8 cellular contexts compared by ENCODE assay signal in the genomic region with DNA sequence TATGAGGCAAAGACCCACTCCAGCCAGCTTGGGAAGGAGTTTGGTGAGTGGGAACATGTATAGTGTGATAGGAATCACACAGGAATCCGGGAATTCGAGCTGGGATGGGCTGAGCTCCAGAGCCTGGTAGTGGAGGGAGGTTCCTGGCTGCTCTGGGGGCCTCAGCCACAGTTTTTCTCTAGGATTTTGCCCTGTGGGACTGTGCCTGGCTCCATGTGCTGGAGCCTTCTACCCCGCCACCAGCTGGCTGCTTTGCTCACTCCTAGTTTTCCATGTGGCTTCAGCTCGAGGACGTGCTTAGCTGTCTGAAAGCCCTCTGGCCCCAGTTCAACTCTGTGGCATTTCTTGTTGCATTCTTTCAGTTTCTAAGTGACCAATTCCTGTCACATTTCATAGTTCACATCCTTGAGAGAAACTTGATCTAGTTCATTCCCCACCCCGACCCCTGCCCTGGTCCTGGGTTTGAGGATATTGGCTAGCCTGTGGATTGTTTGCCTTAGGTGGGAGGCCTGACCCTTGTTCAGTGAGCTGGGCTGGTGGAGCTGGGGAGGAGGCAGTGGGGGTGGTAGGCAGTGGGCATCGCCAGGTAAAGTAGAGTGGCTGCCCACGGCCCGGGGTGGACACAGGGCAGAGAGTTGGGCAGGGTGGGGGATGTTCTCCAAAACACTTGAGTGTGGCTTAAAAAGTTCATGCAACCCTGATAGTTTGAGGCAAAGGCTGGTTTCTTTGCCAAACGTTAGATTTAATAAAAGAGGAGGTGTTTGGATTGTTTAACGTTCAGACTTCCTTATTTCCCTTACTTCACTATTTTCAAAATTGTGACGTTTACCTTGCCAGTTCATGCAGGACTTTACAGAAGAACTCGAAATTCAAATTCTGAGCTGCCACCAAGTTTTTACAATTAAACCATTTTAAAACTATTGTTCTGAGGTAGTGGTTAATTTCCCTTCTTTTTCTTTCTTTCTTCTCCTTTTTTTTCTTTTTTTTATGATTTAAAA. TPM values are rescaled to one million over a fixed set of nuclear protein-coding genes. Genes with fewer than 3 reads are reported as not detected.
DNase-seq lines count a peak whose midpoint lies in the region; FAIRE-seq and TF ChIP-seq lines count a peak whose summit lies in the region.

No MANE protein-coding gene starts in this region.

- H3K4me1 ChIP-seq in trophoblast cell (ENCODE audit: control insufficient read depth in 1 of 2, insufficient read depth in 2 of 2, low read length in 2 of 2): peaks cover 7 to 15% of the 10 kb centered on the region in 2 experiments

- H3K27ac ChIP-seq in trophoblast cell (ENCODE audit: low read depth, low read length): peak overlapping the region; percentile 29

- H3K4ac ChIP-seq in trophoblast cell (ENCODE audit: low read depth, low read length): peak overlapping the region; percentile 6

- H3K23ac ChIP-seq in trophoblast cell (ENCODE audit: low read length): no peak overlapping the region

- H3K18ac ChIP-seq in trophoblast cell (ENCODE audit: low read length): peak overlapping the region; percentile 55

- peaks cover 6% of the 10 kb centered on the region for H3K79me2 ChIP-seq in trophoblast cell (ENCODE audit: control insufficient read depth, insufficient read depth, low read length, poor library complexity)

- peak; percentile 9; the same call in 1 of the 2 replicates for TF ChIP-seq CTCF in WI38 (IDR thresholded peaks at IDR 0.05; ENCODE audit: low read depth, low read length)

- no peak overlapping the region for H3K4me3 ChIP-seq in WI38 (ENCODE audit: low read depth, low read length)
- H3K4me3 ChIP-seq in trophoblast cell (ENCODE audit: low read depth, low read length): no peak overlapping the region

- H3K27me3 ChIP-seq in trophoblast cell (ENCODE audit: insufficient read depth, low read length): no peaks in the 10 kb centered on the region

- no peak overlapping the region for H2BK120ac ChIP-seq in trophoblast cell (ENCODE audit: insufficient read depth, low read length, poor library complexity)

- no peak overlapping the region for H2AK5ac ChIP-seq in trophoblast cell (ENCODE audit: low read length)

- no peaks in the 10 kb centered on the region for H3K9me3 ChIP-seq in trophoblast cell (ENCODE audit: insufficient read depth, low read depth, low read length)

- H4K8ac ChIP-seq in trophoblast cell (ENCODE audit: low read depth, low read length): peak overlapping the region; percentile 50

- H3K4me2 ChIP-seq in trophoblast cell (ENCODE audit: low read length): peak overlapping the region; percentile 30

- FAIRE-seq in GM19239 (lab: Jason Lieb, UNC): peak; percentile 93

- DNase-seq in AG08396 (ENCODE audit: low spot score): peak; percentile 78
- DNase-seq in GM19239 (ENCODE audit: insufficient read length, low spot score): no peak
- peak; percentile 81 for DNase-seq in globus pallidus (ENCODE audit: low spot score)
- DNase-seq in trophoblast cell: peak; percentile 75 to 78
- DNase-seq in cortex of kidney (lab: John Stamatoyannopoulos, UW): no peak
- DNase-seq in stimulated activated CD8-positive, alpha-beta memory T cell treated with anti-CD3 and anti-CD28 coated beads, Interleukin-4, amount 100 ng/mL, for 48 hours: no peak
- DNase-seq in NCI-H187 treated with DMSO at 0.1 percent for 48 hours (lab: John Stamatoyannopoulos, UW): no peak

- no CpG with 5 or more reads among the region's 13 CpGs for WGBS in trophoblast cell (ENCODE audit: extremely low coverage, insufficient coverage, insufficient read length)

- peak overlapping the region; percentile 39 for H2BK5ac ChIP-seq in trophoblast cell (ENCODE audit: low read depth, low read length, poor library complexity)

- H3K14ac ChIP-seq in trophoblast cell (ENCODE audit: low read length): peak overlapping the region; percentile 42

- H2AFZ ChIP-seq in trophoblast cell (ENCODE audit: insufficient read depth, low read length, poor library complexity): no peak overlapping the region

- H4K91ac ChIP-seq in trophoblast cell (ENCODE audit: low read depth, low read length): no peak overlapping the region

- peaks cover 7% of the 10 kb centered on the region for H3K79me1 ChIP-seq in trophoblast cell (ENCODE audit: low read length)

- no peak overlapping the region for H3K9ac ChIP-seq in trophoblast cell (ENCODE audit: low read length)

- peaks cover 20 to 24% of the 10 kb centered on the region in 2 experiments for H3K36me3 ChIP-seq in trophoblast cell (ENCODE audit: control insufficient read depth in 1 of 2, insufficient read depth in 2 of 2, low read length in 2 of 2)

- H2BK12ac ChIP-seq in trophoblast cell (ENCODE audit: low read length): no peak overlapping the region

- no peak overlapping the region for H4K12ac ChIP-seq in trophoblast cell (ENCODE audit: low read depth, low read length)

RNA-seq across cellular contexts. Expression of a gene that starts 5.2 kb away (rescaled TPM):
- 71.4 and 71.6 TPM in 2 replicates for polyA plus RNA-seq in trophoblast cell (2013)

Comparison
In these comparisons a context has a peak if more than half of its experiments do, and no peak if none do; other contexts are left out.
1. DNase-seq: peak in AG08396 (single experiment), globus pallidus (single experiment) and trophoblast cell (2 of 2); none in GM19239 (single experiment), cortex of kidney (single experiment), stimulated activated CD8-positive, alpha-beta memory T cell treated with anti-CD3 and anti-CD28 coated beads, Interleukin-4, amount 100 ng/mL, for 48 hours (single experiment) and NCI-H187 treated with DMSO at 0.1 percent for 48 hours (single experiment).